Comparison of ENCODE assay signal across 5 cellular contexts in the genomic region with DNA sequence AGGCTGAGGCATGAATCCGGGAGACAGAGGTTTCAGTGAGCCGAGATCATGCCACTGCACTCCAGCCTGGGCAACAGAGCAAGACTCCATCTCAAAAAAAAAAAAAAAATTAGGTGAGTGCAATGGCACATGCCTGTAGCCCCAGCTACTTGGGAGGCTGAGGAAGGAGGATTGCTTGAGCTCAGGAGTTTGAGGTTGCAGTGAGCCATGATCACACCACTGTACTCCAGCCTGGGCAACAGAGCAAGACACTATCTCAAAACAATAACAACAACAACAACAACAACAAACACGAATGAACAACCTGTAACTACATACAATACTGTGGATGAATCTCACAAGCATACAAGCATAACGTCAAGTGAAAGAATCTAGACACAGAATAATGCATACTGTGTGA.
DNase-seq lines count a peak whose midpoint lies in the region; ATAC-seq, FAIRE-seq and TF ChIP-seq lines count a peak whose summit lies in the region.
"Not testable (repeated sequence)": the region's sequence is repeated elsewhere in the genome, so short reads cannot be mapped to it uniquely, and the experiment has no call there.

No MANE protein-coding gene starts in this region.

- not testable (repeated sequence) for TF ChIP-seq POLR2A in H54 (IDR thresholded peaks at IDR 0.05; ENCODE audit: low read depth, low read length)

- not testable (repeated sequence) for TF ChIP-seq CTCF in HEK293 (tag by site-specific recombination; IDR thresholded peaks at IDR 0.05); WERI-Rb-1 (IDR thresholded peaks at IDR 0.05; ENCODE audit: low read depth, low read length); WTC11 (IDR thresholded peaks at IDR 0.05)

- not testable (repeated sequence) for H3K27ac ChIP-seq in HEK293 (ENCODE audit: extremely low read depth, low read depth, low read length); WERI-Rb-1

- H3K9me3 Mint-ChIP-seq in WTC11: not testable (repeated sequence)

- POLR2A ChIA-PET in HEK293 (lab: Yijun Ruan, JAX): not testable (repeated sequence)
- POLR2A ChIA-PET in WTC11 (lab: Charles Lee): interaction anchor here (0.7 kb wide), 1 partner anchor 654 kb away, joined by 5 read pairs; no protein-coding TSS in a partner anchor

- H3K36me3 ChIP-seq in HEK293 (ENCODE audit: control insufficient read depth in 2 of 2, insufficient read depth in 1 of 2, low read length in 2 of 2); WERI-Rb-1: not testable (repeated sequence)

- not testable (repeated sequence) for H3K4me1 Mint-ChIP-seq in WTC11

- not testable (repeated sequence) for DNase-seq in H54 (ENCODE audit: insufficient read length, low spot score); WTC11 (ENCODE audit: low spot score)
- peak; percentile 2 for DNase-seq in WERI-Rb-1
- peak; percentile 3 for DNase-seq in islet precursor cell

- not testable (repeated sequence) for H3K27me3 ChIP-seq in WERI-Rb-1 (ENCODE audit: insufficient read depth, low read depth, severe bottlenecking)

- not testable (repeated sequence) for H3K27ac Mint-ChIP-seq in WTC11

- H3K36me3 Mint-ChIP-seq in WTC11: not testable (repeated sequence)

- H3K27me3 Mint-ChIP-seq in WTC11 (ENCODE audit: low read depth): not testable (repeated sequence)

- CTCF ChIA-PET in HEK293 (lab: Yijun Ruan, JAX): not testable (repeated sequence)
- CTCF ChIA-PET in WTC11 (lab: Charles Lee): interaction anchor here (1.6 kb wide), 1 partner anchor 13 kb away, joined by 5 read pairs; no protein-coding TSS in a partner anchor

- H3K4me3 Mint-ChIP-seq in WTC11: not testable (repeated sequence)

- H3K9me3 ChIP-seq in HEK293 (ENCODE audit: control insufficient read depth, insufficient read depth, low read depth, low read length); WERI-Rb-1 (ENCODE audit: severe bottlenecking): not testable (repeated sequence)

- not testable (repeated sequence) for H3K4me3 ChIP-seq in HEK293 (ENCODE audit: low read depth, low read length); WERI-Rb-1 (ENCODE audit: low read depth, low read length)

- not testable (repeated sequence) for H3K4me1 ChIP-seq in HEK293 (ENCODE audit: control insufficient read depth, insufficient read depth, low read length)

- peak; percentile 80 for FAIRE-seq in H54 (lab: Jason Lieb, UNC)

- not testable (repeated sequence) for ATAC-seq in WTC11

TF ChIP-seq in HEK293, 187 proteins besides CTCF, POLR2A, EP300 and RAD21:
- peak; percentile 84; the same call in 1 of the 2 replicates for TF ChIP-seq ZNF121 (tag by site-specific recombination; IDR thresholded peaks at IDR 0.05)

TF ChIP-seq in WTC11, 78 proteins besides CTCF, POLR2A, EP300 and RAD21:
- TF ChIP-seq ZNF121 (CRISPR knock-in tag; IDR thresholded peaks at IDR 0.05): peak; percentile 69
TF ChIP-seq in WTC11: peak in this region for 1; not testable (repeated sequence) for 77.
